In the genomic region with DNA sequence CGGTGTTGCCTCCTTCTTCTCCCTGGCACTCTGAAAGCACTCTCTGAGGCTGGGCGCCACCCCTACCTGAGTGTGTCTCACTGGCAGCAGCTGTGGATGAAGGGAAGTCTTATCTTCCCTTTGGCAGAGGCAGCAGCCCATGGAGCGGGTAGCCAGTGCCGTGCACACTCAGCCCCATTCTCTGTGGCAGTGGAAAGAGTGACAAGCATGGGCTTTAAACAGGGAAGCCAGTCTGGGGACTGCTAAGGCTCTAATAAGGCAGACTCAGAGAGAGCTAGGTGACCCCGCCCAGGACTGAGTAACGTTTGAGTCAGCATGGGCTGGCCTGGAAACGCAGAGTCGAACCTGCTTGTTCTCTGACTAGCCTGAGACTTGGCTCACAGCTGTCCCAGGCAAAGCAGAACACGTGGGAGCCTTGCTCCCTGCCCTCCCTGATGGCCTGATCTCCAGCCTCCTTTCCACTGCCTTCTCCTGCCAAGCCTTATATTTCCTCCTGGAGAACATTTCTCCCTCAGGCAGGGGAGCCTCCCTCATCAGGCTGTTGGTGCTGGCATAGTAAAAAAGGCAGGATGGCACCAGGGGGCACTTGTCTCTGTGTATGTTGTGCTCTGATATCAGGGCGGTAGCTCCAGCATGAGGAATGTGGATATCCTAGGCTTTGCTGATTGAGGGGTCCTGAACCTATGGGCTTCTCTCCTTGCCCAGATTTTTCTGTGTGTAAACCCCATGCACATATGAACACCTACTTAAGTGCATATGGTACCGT, we compare ENCODE assay signal across 9 cellular contexts.
A peak's percentile ranks its signal among the peaks of the same experiment; 100 is the strongest.
DNase-seq lines count a peak whose midpoint lies in the region; ATAC-seq and TF ChIP-seq lines count a peak whose summit lies in the region.
"Had no signal": no experiment of that assay in that cellular context is flagged by ENCODE, and none has a peak within 500 bp of the region (broad histone marks: within the 10 kb centered on the region; RNA-seq: fewer than 3 reads in every experiment).

No MANE protein-coding gene starts in this region.

- H3K36me3 ChIP-seq in psoas muscle (ENCODE audit: insufficient read depth in 1 of 2, low read depth in 1 of 2), result no peaks in the 10 kb centered on the region

- H3K27me3 ChIP-seq in psoas muscle (ENCODE audit: insufficient read depth in 3 of 3, low read length in 2 of 3), result no peaks in the 10 kb centered on the region

- ATAC-seq in HG02678 (IDR thresholded peaks at IDR 0.05; ENCODE audit: unreplicated experiment) (peak; percentile 85), esophagus mucosa (peak; percentile 88), psoas muscle (peak; percentile 90 to 98 (median 95))

- DNase-seq in GM10266 (ENCODE audit: extremely low spot score) (peak; percentile 38), psoas muscle (peak; percentile 83 to 86), NCI-H1436 treated with DMSO at 0.1 percent for 48 hours (lab: John Stamatoyannopoulos, UW) (no peak), NCI-H1694 (lab: John Stamatoyannopoulos, UW) (no peak)
- DNase-seq in central memory CD4-positive, alpha-beta T cell, result no peak
- DNase-seq: T-cell had no signal

- intact Hi-C loops in psoas muscle (cut with DNase I), result loop anchor here in 1 of 2 donors (5.0 kb wide), 1 partner anchor 42 kb away; no protein-coding TSS in a partner anchor

- H3K9me3 ChIP-seq in psoas muscle, result no peaks in the 10 kb centered on the region

- H3K4me3 ChIP-seq in psoas muscle, result no peak overlapping the region

- WGBS in psoas muscle, 3 donors, result 45 to 56% (median 49%) methylated on average over 11 of the region's 11 CpGs

- peaks cover 7% of the 10 kb centered on the region for H3K4me1 ChIP-seq in psoas muscle

- TF ChIP-seq CTCF in GM10266 (IDR thresholded peaks at IDR 0.05; ENCODE audit: control insufficient read depth, insufficient read depth, low read depth, missing control alignments), result no peak
- TF ChIP-seq CTCF in VCaP (conservative IDR thresholded peaks at IDR 0.05), result 0 out of 2 replicates have a peak, but pooled peaks have one; percentile 25
- no peak for TF ChIP-seq CTCF in psoas muscle (IDR thresholded peaks at IDR 0.05)

- H3K27ac ChIP-seq in VCaP, result no peak overlapping the region
- H3K27ac ChIP-seq in psoas muscle, result no peak overlapping the region

Comparison
In these comparisons a context has a peak if more than half of its experiments do, and no peak if none do; other contexts are left out.
1. DNase-seq: peak in GM10266 (single experiment) and psoas muscle (2 of 2); none in NCI-H1436 treated with DMSO at 0.1 percent for 48 hours (single experiment), NCI-H1694 (single experiment) and central memory CD4-positive, alpha-beta T cell (single experiment).
2. Peak in every context shown above with its lines, with median percentiles within 50 percentile points of each other: ATAC-seq.